Comparison of ENCODE assay signal across 8 cellular contexts in the genomic region with DNA sequence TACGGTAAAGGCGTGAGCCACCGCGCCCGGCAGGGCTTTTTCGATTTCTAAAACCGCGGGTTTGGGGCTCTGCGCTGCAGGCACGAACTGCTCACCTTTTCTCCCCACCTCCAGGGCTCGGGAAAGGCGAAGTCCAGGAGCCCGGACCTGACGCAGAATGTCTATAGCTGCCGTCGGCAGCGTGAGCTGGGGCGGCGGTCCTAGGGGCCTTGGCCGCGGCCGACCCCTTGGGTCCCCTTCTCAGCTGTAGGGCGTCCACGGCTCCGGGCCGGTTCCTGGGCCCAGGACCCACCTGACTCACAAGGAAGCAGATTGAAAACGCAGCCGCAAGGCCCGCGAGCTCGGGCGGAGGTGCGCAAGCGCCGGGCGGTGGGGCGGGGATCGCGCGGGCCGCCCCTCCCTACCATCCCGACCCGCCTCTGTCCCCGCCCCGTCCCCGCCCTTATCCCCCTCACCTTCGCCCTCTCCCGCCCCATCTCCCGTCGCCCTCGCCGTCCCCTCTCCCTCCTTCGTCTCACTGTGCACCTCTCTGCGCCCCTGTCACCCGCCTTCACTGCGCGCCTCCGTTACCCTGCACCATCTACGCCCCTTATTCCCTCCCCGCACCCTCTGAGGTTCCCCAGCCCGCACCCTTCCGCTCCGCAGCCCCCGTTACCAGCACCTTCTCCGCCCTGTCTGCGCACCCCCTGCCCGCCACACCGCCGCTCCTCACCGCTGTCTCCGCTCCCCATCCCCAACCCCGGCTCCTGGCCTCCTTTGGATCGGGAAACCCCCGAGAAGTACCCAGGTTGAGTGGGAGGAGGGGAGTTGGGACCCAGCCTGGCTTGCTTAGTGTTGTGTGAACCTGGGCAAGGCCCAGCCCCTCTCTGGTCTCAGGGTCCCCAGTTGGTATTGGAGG. TPM values are rescaled to one million over a fixed set of nuclear protein-coding genes. Genes with fewer than 3 reads are reported as not detected.
DNase-seq lines count a peak whose midpoint lies in the region; ATAC-seq and TF ChIP-seq lines count a peak whose summit lies in the region.

A gene with protein sequence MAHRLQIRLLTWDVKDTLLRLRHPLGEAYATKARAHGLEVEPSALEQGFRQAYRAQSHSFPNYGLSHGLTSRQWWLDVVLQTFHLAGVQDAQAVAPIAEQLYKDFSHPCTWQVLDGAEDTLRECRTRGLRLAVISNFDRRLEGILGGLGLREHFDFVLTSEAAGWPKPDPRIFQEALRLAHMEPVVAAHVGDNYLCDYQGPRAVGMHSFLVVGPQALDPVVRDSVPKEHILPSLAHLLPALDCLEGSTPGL (minus strand): TSS at position 353 of the 898 bp plus-strand sequence. CDS start 2,632 bp downstream, outside the sequence.

- H3K4me3 Mint-ChIP-seq in T-helper 17 cell: peak within 1 kb of the TSS; percentile 89

- peak; percentile 66 for ATAC-seq in HG02571 (IDR thresholded peaks at IDR 0.05; ENCODE audit: unreplicated experiment)
- ATAC-seq in T-helper 17 cell: peak; percentile 95

- H3K4me1 Mint-ChIP-seq in T-helper 17 cell: peaks cover 20% of the 10 kb centered on the region

- H3K9me3 ChIP-seq in T-helper 17 cell (ENCODE audit: control insufficient read depth, low read length, poor library complexity, severe bottlenecking): no peaks in the 10 kb centered on the region
- no peaks in the 10 kb centered on the region for H3K9me3 ChIP-seq in right atrium auricular region
- no peaks in the 10 kb centered on the region for H3K9me3 ChIP-seq in uterus

- peaks cover 0 to 8% of the 10 kb centered on the region in 2 donors for H3K4me1 ChIP-seq in right atrium auricular region
- peaks cover 0 to 5% of the 10 kb centered on the region in 2 donors for H3K4me1 ChIP-seq in uterus

- intact Hi-C loops in uterus (cut with DNase I; ENCODE audit: low total_unique reads): no loop called here

- peaks cover 20% of the 10 kb centered on the region for H3K36me3 ChIP-seq in right atrium auricular region
- no peaks in the 10 kb centered on the region for H3K36me3 ChIP-seq in uterus

- H3K27ac Mint-ChIP-seq in T-helper 17 cell: peak within 1 kb of the TSS; percentile 87

- H3K27me3 ChIP-seq in right atrium auricular region: no peaks in the 10 kb centered on the region
- no peaks in the 10 kb centered on the region for H3K27me3 ChIP-seq in uterus

- H3K27ac ChIP-seq in right atrium auricular region (peak within 1 kb of the TSS; percentile 71 to 76), uterus (peak within 1 kb of the TSS; percentile 81 to 89)

- no peaks in the 10 kb centered on the region for H3K27me3 Mint-ChIP-seq in T-helper 17 cell

- peak; percentile 76 for DNase-seq in NCI-H1092 treated with DMSO at 0.1 percent for 48 hours (lab: John Stamatoyannopoulos, UW)
- DNase-seq in T-helper 17 cell: peak; percentile 63 to 78 (median 75)
- peak in 48 of 56 donors; percentile 11 to 82 (median 56) for DNase-seq in amygdala (lab: John Stamatoyannopoulos, UW)
- peak; percentile 76 for DNase-seq in right atrium auricular region (ENCODE audit: low spot score)
- peak; percentile 83 for DNase-seq in putamen (ENCODE audit: low spot score)
- peak; percentile 81 to 82 for DNase-seq in uterus

- H3K4me3 ChIP-seq in right atrium auricular region (peak within 1 kb of the TSS; percentile 64 to 76), uterus (peak within 1 kb of the TSS; percentile 74 to 83)

- TF ChIP-seq CTCF in right atrium auricular region (IDR thresholded peaks at IDR 0.05) (no peak), uterus (IDR thresholded peaks at IDR 0.05) (no peak)

- H3K36me3 Mint-ChIP-seq in T-helper 17 cell (ENCODE audit: low read depth): peaks cover 2% of the 10 kb centered on the region

- TF ChIP-seq POLR2A in GM10847 (IDR thresholded peaks at IDR 0.05; ENCODE audit: extremely low read depth, insufficient read length): peak; percentile 48
- TF ChIP-seq POLR2A in uterus (IDR thresholded peaks at IDR 0.05): peak; percentile 47 to 84

RNA-seq across cellular contexts. Expression of the gene that starts here (rescaled TPM):
- 10 to 100 TPM; 13.9 to 14.6 TPM for total RNA-seq in T-helper 17 cell
- total RNA-seq in right atrium auricular region: 10 to 100 TPM; 20.0 to 25.6 TPM
- total RNA-seq in uterus: 10 to 100 TPM; 10.5 to 36.8 (median 20.4) TPM

Comparison
In these comparisons a context has a peak if more than half of its experiments do, and no peak if none do; other contexts are left out.
1. Peak in every context shown above with its lines: DNase-seq, ATAC-seq, H3K4me3 ChIP-seq and H3K27ac ChIP-seq.